ENCODE assay signal across 1 cellular context in genomic region chr6:84773431-84774173, GRCh38.
A peak's percentile ranks its signal among the peaks of the same experiment; 100 is the strongest.
TF ChIP-seq lines count a peak whose summit lies in the region.

No MANE protein-coding gene starts in this region.

TF ChIP-seq in K562, 482 proteins besides CTCF, POLR2A, EP300 and RAD21 (continued from another document):
- TF ChIP-seq DEAF1 (CRISPR knock-in tag; IDR thresholded peaks at IDR 0.05) (no peak), CBX1 (IDR thresholded peaks at IDR 0.05; ENCODE audit: low read depth) (no peak; the same call in 1 of the 2 replicates), POLR2G (IDR thresholded peaks at IDR 0.05; ENCODE audit: low read depth, low read length) (peak; percentile 68; the same call in 1 of the 2 replicates), ERF (CRISPR knock-in tag; IDR thresholded peaks at IDR 0.05) (no peak), PHF21A (IDR thresholded peaks at IDR 0.05; ENCODE audit: borderline replicate concordance, low read depth) (no peak), HNRNPLL (IDR thresholded peaks at IDR 0.05; ENCODE audit: low read depth, low read length, poor library complexity, severe bottlenecking) (peak; percentile 43), PHF8 (IDR thresholded peaks at IDR 0.05; ENCODE audit: borderline replicate concordance, low read length) (0 out of 2 replicates have a peak, but pooled peaks have one; percentile 7), HEY1 (CRISPR knock-in tag; IDR thresholded peaks at IDR 0.05; ENCODE audit: borderline replicate concordance) (no peak), BMI1 (IDR thresholded peaks at IDR 0.05; ENCODE audit: low read length) (no peak), NRF1 (conservative IDR thresholded peaks at IDR 0.05 in 1 of 2, IDR thresholded peaks at IDR 0.05 in 1 of 2) (peak; percentile 84 to 86), XRCC3 (IDR thresholded peaks at IDR 0.05) (no peak), RBFOX2 (IDR thresholded peaks at IDR 0.05; ENCODE audit: low read depth, low read length) (peak; percentile 66), CXXC5 (CRISPR knock-in tag; IDR thresholded peaks at IDR 0.05) (peak; percentile 28; the same call in 1 of the 2 replicates), EGR1 (conservative IDR thresholded peaks at IDR 0.05) (0 out of 2 replicates have a peak, but pooled peaks have one; percentile 20)
- TF ChIP-seq, protein P1, sequence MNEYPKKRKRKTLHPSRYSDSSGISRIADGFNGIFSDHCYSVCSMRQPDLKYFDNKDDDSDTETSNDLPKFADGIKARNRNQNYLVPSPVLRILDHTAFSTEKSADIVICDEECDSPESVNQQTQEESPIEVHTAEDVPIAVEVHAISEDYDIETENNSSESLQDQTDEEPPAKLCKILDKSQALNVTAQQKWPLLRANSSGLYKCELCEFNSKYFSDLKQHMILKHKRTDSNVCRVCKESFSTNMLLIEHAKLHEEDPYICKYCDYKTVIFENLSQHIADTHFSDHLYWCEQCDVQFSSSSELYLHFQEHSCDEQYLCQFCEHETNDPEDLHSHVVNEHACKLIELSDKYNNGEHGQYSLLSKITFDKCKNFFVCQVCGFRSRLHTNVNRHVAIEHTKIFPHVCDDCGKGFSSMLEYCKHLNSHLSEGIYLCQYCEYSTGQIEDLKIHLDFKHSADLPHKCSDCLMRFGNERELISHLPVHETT (CRISPR knock-in tag; conservative IDR thresholded peaks at IDR 0.05 in 1 of 2, IDR thresholded peaks at IDR 0.05 in 1 of 2) = no peak
- TF ChIP-seq, protein P2, sequence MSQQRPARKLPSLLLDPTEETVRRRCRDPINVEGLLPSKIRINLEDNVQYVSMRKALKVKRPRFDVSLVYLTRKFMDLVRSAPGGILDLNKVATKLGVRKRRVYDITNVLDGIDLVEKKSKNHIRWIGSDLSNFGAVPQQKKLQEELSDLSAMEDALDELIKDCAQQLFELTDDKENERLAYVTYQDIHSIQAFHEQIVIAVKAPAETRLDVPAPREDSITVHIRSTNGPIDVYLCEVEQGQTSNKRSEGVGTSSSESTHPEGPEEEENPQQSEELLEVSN (IDR thresholded peaks at IDR 0.05; ENCODE audit: borderline replicate concordance in 1 of 2, extremely low read depth in 1 of 2, insufficient read depth in 1 of 2, insufficient read length in 1 of 2, low read depth in 1 of 2, low read length in 1 of 2, poor library complexity in 1 of 2, severe bottlenecking in 1 of 2) = peak; percentile 52 to 64
- TF ChIP-seq, protein P3, sequence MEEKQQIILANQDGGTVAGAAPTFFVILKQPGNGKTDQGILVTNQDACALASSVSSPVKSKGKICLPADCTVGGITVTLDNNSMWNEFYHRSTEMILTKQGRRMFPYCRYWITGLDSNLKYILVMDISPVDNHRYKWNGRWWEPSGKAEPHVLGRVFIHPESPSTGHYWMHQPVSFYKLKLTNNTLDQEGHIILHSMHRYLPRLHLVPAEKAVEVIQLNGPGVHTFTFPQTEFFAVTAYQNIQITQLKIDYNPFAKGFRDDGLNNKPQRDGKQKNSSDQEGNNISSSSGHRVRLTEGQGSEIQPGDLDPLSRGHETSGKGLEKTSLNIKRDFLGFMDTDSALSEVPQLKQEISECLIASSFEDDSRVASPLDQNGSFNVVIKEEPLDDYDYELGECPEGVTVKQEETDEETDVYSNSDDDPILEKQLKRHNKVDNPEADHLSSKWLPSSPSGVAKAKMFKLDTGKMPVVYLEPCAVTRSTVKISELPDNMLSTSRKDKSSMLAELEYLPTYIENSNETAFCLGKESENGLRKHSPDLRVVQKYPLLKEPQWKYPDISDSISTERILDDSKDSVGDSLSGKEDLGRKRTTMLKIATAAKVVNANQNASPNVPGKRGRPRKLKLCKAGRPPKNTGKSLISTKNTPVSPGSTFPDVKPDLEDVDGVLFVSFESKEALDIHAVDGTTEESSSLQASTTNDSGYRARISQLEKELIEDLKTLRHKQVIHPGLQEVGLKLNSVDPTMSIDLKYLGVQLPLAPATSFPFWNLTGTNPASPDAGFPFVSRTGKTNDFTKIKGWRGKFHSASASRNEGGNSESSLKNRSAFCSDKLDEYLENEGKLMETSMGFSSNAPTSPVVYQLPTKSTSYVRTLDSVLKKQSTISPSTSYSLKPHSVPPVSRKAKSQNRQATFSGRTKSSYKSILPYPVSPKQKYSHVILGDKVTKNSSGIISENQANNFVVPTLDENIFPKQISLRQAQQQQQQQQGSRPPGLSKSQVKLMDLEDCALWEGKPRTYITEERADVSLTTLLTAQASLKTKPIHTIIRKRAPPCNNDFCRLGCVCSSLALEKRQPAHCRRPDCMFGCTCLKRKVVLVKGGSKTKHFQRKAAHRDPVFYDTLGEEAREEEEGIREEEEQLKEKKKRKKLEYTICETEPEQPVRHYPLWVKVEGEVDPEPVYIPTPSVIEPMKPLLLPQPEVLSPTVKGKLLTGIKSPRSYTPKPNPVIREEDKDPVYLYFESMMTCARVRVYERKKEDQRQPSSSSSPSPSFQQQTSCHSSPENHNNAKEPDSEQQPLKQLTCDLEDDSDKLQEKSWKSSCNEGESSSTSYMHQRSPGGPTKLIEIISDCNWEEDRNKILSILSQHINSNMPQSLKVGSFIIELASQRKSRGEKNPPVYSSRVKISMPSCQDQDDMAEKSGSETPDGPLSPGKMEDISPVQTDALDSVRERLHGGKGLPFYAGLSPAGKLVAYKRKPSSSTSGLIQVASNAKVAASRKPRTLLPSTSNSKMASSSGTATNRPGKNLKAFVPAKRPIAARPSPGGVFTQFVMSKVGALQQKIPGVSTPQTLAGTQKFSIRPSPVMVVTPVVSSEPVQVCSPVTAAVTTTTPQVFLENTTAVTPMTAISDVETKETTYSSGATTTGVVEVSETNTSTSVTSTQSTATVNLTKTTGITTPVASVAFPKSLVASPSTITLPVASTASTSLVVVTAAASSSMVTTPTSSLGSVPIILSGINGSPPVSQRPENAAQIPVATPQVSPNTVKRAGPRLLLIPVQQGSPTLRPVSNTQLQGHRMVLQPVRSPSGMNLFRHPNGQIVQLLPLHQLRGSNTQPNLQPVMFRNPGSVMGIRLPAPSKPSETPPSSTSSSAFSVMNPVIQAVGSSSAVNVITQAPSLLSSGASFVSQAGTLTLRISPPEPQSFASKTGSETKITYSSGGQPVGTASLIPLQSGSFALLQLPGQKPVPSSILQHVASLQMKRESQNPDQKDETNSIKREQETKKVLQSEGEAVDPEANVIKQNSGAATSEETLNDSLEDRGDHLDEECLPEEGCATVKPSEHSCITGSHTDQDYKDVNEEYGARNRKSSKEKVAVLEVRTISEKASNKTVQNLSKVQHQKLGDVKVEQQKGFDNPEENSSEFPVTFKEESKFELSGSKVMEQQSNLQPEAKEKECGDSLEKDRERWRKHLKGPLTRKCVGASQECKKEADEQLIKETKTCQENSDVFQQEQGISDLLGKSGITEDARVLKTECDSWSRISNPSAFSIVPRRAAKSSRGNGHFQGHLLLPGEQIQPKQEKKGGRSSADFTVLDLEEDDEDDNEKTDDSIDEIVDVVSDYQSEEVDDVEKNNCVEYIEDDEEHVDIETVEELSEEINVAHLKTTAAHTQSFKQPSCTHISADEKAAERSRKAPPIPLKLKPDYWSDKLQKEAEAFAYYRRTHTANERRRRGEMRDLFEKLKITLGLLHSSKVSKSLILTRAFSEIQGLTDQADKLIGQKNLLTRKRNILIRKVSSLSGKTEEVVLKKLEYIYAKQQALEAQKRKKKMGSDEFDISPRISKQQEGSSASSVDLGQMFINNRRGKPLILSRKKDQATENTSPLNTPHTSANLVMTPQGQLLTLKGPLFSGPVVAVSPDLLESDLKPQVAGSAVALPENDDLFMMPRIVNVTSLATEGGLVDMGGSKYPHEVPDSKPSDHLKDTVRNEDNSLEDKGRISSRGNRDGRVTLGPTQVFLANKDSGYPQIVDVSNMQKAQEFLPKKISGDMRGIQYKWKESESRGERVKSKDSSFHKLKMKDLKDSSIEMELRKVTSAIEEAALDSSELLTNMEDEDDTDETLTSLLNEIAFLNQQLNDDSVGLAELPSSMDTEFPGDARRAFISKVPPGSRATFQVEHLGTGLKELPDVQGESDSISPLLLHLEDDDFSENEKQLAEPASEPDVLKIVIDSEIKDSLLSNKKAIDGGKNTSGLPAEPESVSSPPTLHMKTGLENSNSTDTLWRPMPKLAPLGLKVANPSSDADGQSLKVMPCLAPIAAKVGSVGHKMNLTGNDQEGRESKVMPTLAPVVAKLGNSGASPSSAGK (IDR thresholded peaks at IDR 0.05) = peak; percentile 78
